31 cellular contexts compared by ENCODE assay signal in the genomic region with DNA sequence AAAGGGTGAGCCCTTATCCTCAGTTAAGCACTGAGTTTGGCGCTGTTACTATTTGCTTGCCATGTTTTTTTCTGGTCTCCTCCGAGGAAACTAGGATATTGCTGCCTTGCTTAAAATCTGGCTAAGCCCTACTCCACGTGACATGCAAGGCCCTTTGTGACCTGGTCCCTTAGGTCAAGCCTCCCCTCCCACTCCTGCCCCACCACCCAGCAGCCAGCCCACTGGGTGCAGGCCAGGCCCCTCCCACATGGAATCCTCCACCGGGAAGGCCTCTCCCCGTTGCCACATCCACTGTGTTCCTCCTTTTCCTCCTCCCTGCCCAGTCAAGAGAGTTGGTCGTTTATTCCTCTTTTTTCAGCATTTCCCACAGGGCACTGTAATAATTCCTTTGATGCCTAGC. TPM values are rescaled to one million over a fixed set of nuclear protein-coding genes. Genes with fewer than 3 reads are reported as not detected.
DNase-seq lines count a peak whose midpoint lies in the region; ATAC-seq and TF ChIP-seq lines count a peak whose summit lies in the region.
"Had no signal": no experiment of that assay in that cellular context is flagged by ENCODE, and none has a peak within 500 bp of the region (broad histone marks: within the 10 kb centered on the region; RNA-seq: fewer than 3 reads in every experiment).

No MANE protein-coding gene starts in this region.

- H3K4me1 ChIP-seq in adrenal gland (replicated peaks in 1 of 2): peaks cover 0 to 4% of the 10 kb centered on the region in 2 donors
- H3K4me1 ChIP-seq in right atrium auricular region: no peaks in the 10 kb centered on the region
- no peaks in the 10 kb centered on the region for H3K4me1 ChIP-seq in CD8-positive, alpha-beta T cell (ENCODE audit: insufficient read depth, low read length)
- H3K4me1 ChIP-seq: parathyroid adenoma, SJSA1 had no signal

- TF ChIP-seq CTCF in adrenal gland (IDR thresholded peaks at IDR 0.05): no peak
- no peak for TF ChIP-seq CTCF in right atrium auricular region (IDR thresholded peaks at IDR 0.05)
- no peak for TF ChIP-seq CTCF in progenitor cell of endocrine pancreas (IDR thresholded peaks at IDR 0.05; ENCODE audit: unreplicated experiment)
- no peak for TF ChIP-seq CTCF in CD8-positive, alpha-beta T cell (IDR thresholded peaks at IDR 0.05)

- no peaks in the 10 kb centered on the region for H3K27me3 Mint-ChIP-seq in progenitor cell of endocrine pancreas
- H3K27me3 Mint-ChIP-seq in activated T-helper 1 cell treated with anti-CD3 and anti-CD28 coated beads, Interleukin-12 subunit alpha, Interleukin-12 subunit beta, Interleukin-2, Interleukin-4 antibody, amounts not matched to agents 30 ng/mL and 10 ng/mL and 1 ng/mL, durations not matched to agents 14 hours and 24 hours and 36 hours (ENCODE audit: insufficient read depth): no peaks in the 10 kb centered on the region
- H3K27me3 Mint-ChIP-seq in CD8-positive, alpha-beta T cell (ENCODE audit: low read depth): no peaks in the 10 kb centered on the region
- H3K27me3 Mint-ChIP-seq: T-cell, type B pancreatic cell had no signal

- peak; percentile 30 for DNase-seq in D341Med (ENCODE audit: low spot score)
- peak in 5 of 7 donors; percentile 54 to 80 (median 59) for DNase-seq in adrenal gland
- peak; percentile 70 for DNase-seq in right atrium auricular region (ENCODE audit: low spot score)
- DNase-seq in progenitor cell of endocrine pancreas (ENCODE audit: low spot score, unreplicated experiment): no peak
- no peak for DNase-seq in amniotic stem cell (lab: John Stamatoyannopoulos, UW)
- no peak for DNase-seq in activated T-helper 1 cell treated with anti-CD3 and anti-CD28 coated beads, Interleukin-12 subunit alpha, Interleukin-12 subunit beta, Interleukin-2, Interleukin-4 antibody, amounts not matched to agents 30 ng/mL and 10 ng/mL and 1 ng/mL, durations not matched to agents 14 hours and 24 hours and 36 hours (ENCODE audit: low spot score)
- DNase-seq in CD8-positive, alpha-beta T cell: no peak
- DNase-seq in activated gamma-delta T cell (lab: John Stamatoyannopoulos, UW): no peak
- DNase-seq: activated CD4-positive, CD25-positive, alpha-beta regulatory T cell treated with anti-CD3 and anti-CD28 coated beads, Interleukin-2, amount 50 U/mL, for 72 hours; activated CD8-positive, alpha-beta T cell treated with anti-CD3 and anti-CD28 coated beads, Interleukin-2, amount 10 ng/mL, durations not matched to agents 7 days and 5 days; activated naive CD4-positive, alpha-beta T cell treated with anti-CD3 and anti-CD28 coated beads for 36 hours; anterior cingulate cortex; caudate nucleus; COR-L47; dermis blood vessel endothelial cell; DMS79 treated with DMSO at 0.1 percent for 48 hours; HCEC 1CT; Karpas-422; MV-4-11; natural killer cell; NCI-H146; NCI-H2171; NCI-H524; NK-92 treated with Interleukin-12 subunit alpha and Interleukin-12 subunit beta, amount 100 ng/mL, for 24 hours; T-cell had no signal

- H3K27me3 ChIP-seq in adrenal gland: no peaks in the 10 kb centered on the region
- H3K27me3 ChIP-seq in right atrium auricular region: no peaks in the 10 kb centered on the region
- H3K27me3 ChIP-seq in CD8-positive, alpha-beta T cell (ENCODE audit: insufficient read depth, low read length): no peaks in the 10 kb centered on the region
- H3K27me3 ChIP-seq: SJSA1 had no signal

- H3K36me3 Mint-ChIP-seq in progenitor cell of endocrine pancreas (ENCODE audit: insufficient read depth): peaks cover 29% of the 10 kb centered on the region
- peaks cover 45% of the 10 kb centered on the region for H3K36me3 Mint-ChIP-seq in activated T-helper 1 cell treated with anti-CD3 and anti-CD28 coated beads, Interleukin-12 subunit alpha, Interleukin-12 subunit beta, Interleukin-2, Interleukin-4 antibody, amounts not matched to agents 30 ng/mL and 10 ng/mL and 1 ng/mL, durations not matched to agents 14 hours and 24 hours and 36 hours (ENCODE audit: low read depth)
- H3K36me3 Mint-ChIP-seq in CD8-positive, alpha-beta T cell: peaks cover 66% of the 10 kb centered on the region

- no peaks in the 10 kb centered on the region for H3K9me3 Mint-ChIP-seq in progenitor cell of endocrine pancreas (ENCODE audit: low read depth)
- no peaks in the 10 kb centered on the region for H3K9me3 Mint-ChIP-seq in activated T-helper 1 cell treated with anti-CD3 and anti-CD28 coated beads, Interleukin-12 subunit alpha, Interleukin-12 subunit beta, Interleukin-2, Interleukin-4 antibody, amounts not matched to agents 30 ng/mL and 10 ng/mL and 1 ng/mL, durations not matched to agents 14 hours and 24 hours and 36 hours
- no peaks in the 10 kb centered on the region for H3K9me3 Mint-ChIP-seq in CD8-positive, alpha-beta T cell
- H3K9me3 Mint-ChIP-seq: activated naive CD4-positive, alpha-beta T cell treated with anti-CD3 and anti-CD28 coated beads for 36 hours; natural killer cell; T-cell; type B pancreatic cell had no signal

- CTCF ChIA-PET in CD8-positive, alpha-beta T cell (lab: Charles Lee): interaction anchor here (1.4 to 2.1 kb wide), 3 partner anchors 16 to 116 kb away, joined by 3 to 7 read pairs (median 3); no protein-coding TSS in a partner anchor

- ATAC-seq in CD8-positive, alpha-beta T cell: no peak
- ATAC-seq: activated CD8-positive, alpha-beta T cell treated with anti-CD3 and anti-CD28 coated beads, Interleukin-2, amount 10 ng/mL, durations not matched to agents 7 days and 5 days; natural killer cell; Panc1; T-cell had no signal

- no peaks in the 10 kb centered on the region for H3K4me1 Mint-ChIP-seq in progenitor cell of endocrine pancreas (ENCODE audit: low read depth)
- H3K4me1 Mint-ChIP-seq in activated T-helper 1 cell treated with anti-CD3 and anti-CD28 coated beads, Interleukin-12 subunit alpha, Interleukin-12 subunit beta, Interleukin-2, Interleukin-4 antibody, amounts not matched to agents 30 ng/mL and 10 ng/mL and 1 ng/mL, durations not matched to agents 14 hours and 24 hours and 36 hours (ENCODE audit: low read depth): peaks cover 6% of the 10 kb centered on the region
- no peaks in the 10 kb centered on the region for H3K4me1 Mint-ChIP-seq in CD8-positive, alpha-beta T cell (ENCODE audit: low read depth)

- WGBS in adrenal gland, 4 donors: 33 to 46% (median 36%) methylated on average over 6 of the region's 6 CpGs

- H3K27ac ChIP-seq in adrenal gland: peak overlapping the region in 2 of 5 donors; percentile 46 to 57
- no peak overlapping the region for H3K27ac ChIP-seq in right atrium auricular region
- H3K27ac ChIP-seq in CD8-positive, alpha-beta T cell (ENCODE audit: low read depth, low read length): no peak overlapping the region
- H3K27ac ChIP-seq: parathyroid adenoma, SJSA1 had no signal

- TF ChIP-seq POLR2A in adrenal gland (IDR thresholded peaks at IDR 0.05): no peak

- H3K9me3 ChIP-seq in adrenal gland (replicated peaks in 1 of 3) (no peaks in the 10 kb centered on the region), right atrium auricular region (no peaks in the 10 kb centered on the region)
- no peaks in the 10 kb centered on the region for H3K9me3 ChIP-seq in CD8-positive, alpha-beta T cell (ENCODE audit: low read length)
- H3K9me3 ChIP-seq: SJSA1 had no signal

- no peak overlapping the region for H3K4me3 ChIP-seq in adrenal gland
- no peak overlapping the region for H3K4me3 ChIP-seq in right atrium auricular region
- H3K4me3 ChIP-seq in CD8-positive, alpha-beta T cell (ENCODE audit: low read depth, low read length): no peak overlapping the region
- H3K4me3 ChIP-seq: SJSA1 had no signal

- H3K27ac Mint-ChIP-seq in progenitor cell of endocrine pancreas: peak overlapping the region; percentile 79
- no peak overlapping the region for H3K27ac Mint-ChIP-seq in activated T-helper 1 cell treated with anti-CD3 and anti-CD28 coated beads, Interleukin-12 subunit alpha, Interleukin-12 subunit beta, Interleukin-2, Interleukin-4 antibody, amounts not matched to agents 30 ng/mL and 10 ng/mL and 1 ng/mL, durations not matched to agents 14 hours and 24 hours and 36 hours
- no peak overlapping the region for H3K27ac Mint-ChIP-seq in CD8-positive, alpha-beta T cell
- H3K27ac Mint-ChIP-seq: activated CD8-positive, alpha-beta T cell treated with anti-CD3 and anti-CD28 coated beads, Interleukin-2, amount 10 ng/mL, durations not matched to agents 7 days and 5 days; activated naive CD4-positive, alpha-beta T cell treated with anti-CD3 and anti-CD28 coated beads for 36 hours; T-cell; type B pancreatic cell had no signal

- H3K36me3 ChIP-seq in adrenal gland (replicated peaks in 1 of 2) (peaks cover 0 to 68% of the 10 kb centered on the region in 2 donors), right atrium auricular region (peaks cover 59% of the 10 kb centered on the region)
- H3K36me3 ChIP-seq in CD8-positive, alpha-beta T cell (ENCODE audit: insufficient read depth, low read length): peaks cover 52% of the 10 kb centered on the region

- POLR2A ChIA-PET in CD8-positive, alpha-beta T cell (lab: Charles Lee): no interaction called here

- no peak overlapping the region for H3K4me3 Mint-ChIP-seq in progenitor cell of endocrine pancreas (ENCODE audit: low read depth)
- no peak overlapping the region for H3K4me3 Mint-ChIP-seq in activated T-helper 1 cell treated with anti-CD3 and anti-CD28 coated beads, Interleukin-12 subunit alpha, Interleukin-12 subunit beta, Interleukin-2, Interleukin-4 antibody, amounts not matched to agents 30 ng/mL and 10 ng/mL and 1 ng/mL, durations not matched to agents 14 hours and 24 hours and 36 hours
- no peak overlapping the region for H3K4me3 Mint-ChIP-seq in CD8-positive, alpha-beta T cell
- H3K4me3 Mint-ChIP-seq: activated CD8-positive, alpha-beta T cell treated with anti-CD3 and anti-CD28 coated beads, Interleukin-2, amount 10 ng/mL, durations not matched to agents 7 days and 5 days; activated naive CD4-positive, alpha-beta T cell treated with anti-CD3 and anti-CD28 coated beads for 36 hours; natural killer cell; T-cell; type B pancreatic cell had no signal

- intact Hi-C loops in adrenal gland (cut with DNase I): no loop called here
- intact Hi-C loops in activated T-helper 1 cell treated with anti-CD3 and anti-CD28 coated beads, Interleukin-12 subunit alpha, Interleukin-12 subunit beta, Interleukin-2, Interleukin-4 antibody, amounts not matched to agents 30 ng/mL and 10 ng/mL and 1 ng/mL, durations not matched to agents 14 hours and 24 hours and 36 hours (cut with micrococcal nuclease): no loop called here
- intact Hi-C loops in CD8-positive, alpha-beta T cell (cut with DNase I, micrococcal nuclease): no loop called here

RNA-seq across cellular contexts. Expression of gene PSMD3, which starts 16.2 kb away (rescaled TPM):
- total RNA-seq in adrenal gland: 100 to 1,000 TPM in 3 of 8 donors, 10 to 100 TPM in 5; 78.8 to 123 (median 97.3) TPM
- 100 to 1,000 TPM in 1 of 3 donors, 10 to 100 TPM in 2; 42.8 to 109 (median 54.5) TPM for polyA plus RNA-seq in adrenal gland
- 10 to 100 TPM; 76.3 to 88.8 TPM for total RNA-seq in right atrium auricular region
- total RNA-seq in progenitor cell of endocrine pancreas: 117 and 119 TPM in 2 replicates
- total RNA-seq in activated T-helper 1 cell treated with anti-CD3 and anti-CD28 coated beads, Interleukin-12 subunit alpha, Interleukin-12 subunit beta, Interleukin-2, Interleukin-4 antibody, amounts not matched to agents 30 ng/mL and 10 ng/mL and 1 ng/mL, durations not matched to agents 14 hours and 24 hours and 36 hours: 191 and 201 TPM in 2 replicates
- 10 to 100 TPM; 66.9 to 68.8 TPM for total RNA-seq in CD8-positive, alpha-beta T cell

RNA-seq across cellular contexts. Expression of gene CSF3, which starts 18.5 kb away (rescaled TPM):
- total RNA-seq in adrenal gland (under 1 TPM in 4 of 8 donors, not detected in 4; 0.32 to 0.74 (median 0.44) TPM), right atrium auricular region (1 to 10 TPM in 1 of 2 donors, not detected in 1; 1.3 TPM), progenitor cell of endocrine pancreas (not detected in 2 replicates)
- 1 to 10 TPM in 1 of 3 donors, under 1 TPM in 2; 0.24 to 6.1 (median 0.80) TPM for polyA plus RNA-seq in adrenal gland
- not detected in 2 replicates for total RNA-seq in activated T-helper 1 cell treated with anti-CD3 and anti-CD28 coated beads, Interleukin-12 subunit alpha, Interleukin-12 subunit beta, Interleukin-2, Interleukin-4 antibody, amounts not matched to agents 30 ng/mL and 10 ng/mL and 1 ng/mL, durations not matched to agents 14 hours and 24 hours and 36 hours
- not detected for total RNA-seq in CD8-positive, alpha-beta T cell
- total RNA-seq: A673; activated CD8-positive, alpha-beta T cell treated with anti-CD3 and anti-CD28 coated beads, Interleukin-2, amount 10 ng/mL, durations not matched to agents 7 days and 5 days; activated naive CD4-positive, alpha-beta T cell treated with anti-CD3 and anti-CD28 coated beads for 36 hours; natural killer cell; SJSA1; T-cell had no signal
- polyA plus RNA-seq: BJ had no signal

RNA-seq across cellular contexts. Expression of gene GSDMA, which starts 34.0 kb away (rescaled TPM):
- 1 to 10 TPM in 4 of 8 donors, under 1 TPM in 1, not detected in 3; 0.14 to 2.2 (median 1.4) TPM for total RNA-seq in adrenal gland
- polyA plus RNA-seq in adrenal gland: under 1 TPM in 2 of 3 donors, not detected in 1; 0.20 to 0.53 TPM
- total RNA-seq in right atrium auricular region: under 1 TPM in 1 of 2 donors, not detected in 1; 0.75 TPM
- not detected in 2 replicates for total RNA-seq in progenitor cell of endocrine pancreas
- 0.42 and 0.73 TPM in 2 replicates for total RNA-seq in activated T-helper 1 cell treated with anti-CD3 and anti-CD28 coated beads, Interleukin-12 subunit alpha, Interleukin-12 subunit beta, Interleukin-2, Interleukin-4 antibody, amounts not matched to agents 30 ng/mL and 10 ng/mL and 1 ng/mL, durations not matched to agents 14 hours and 24 hours and 36 hours
- total RNA-seq in CD8-positive, alpha-beta T cell: under 1 TPM; 0.41 to 0.78 TPM
- total RNA-seq: A673, dermis blood vessel endothelial cell, SJSA1 had no signal
- polyA plus RNA-seq: BJ had no signal

RNA-seq across cellular contexts. Expression of gene MED24, which starts 57.4 kb away (rescaled TPM):
- 100 to 1,000 TPM in 1 of 8 donors, 10 to 100 TPM in 7; 57.1 to 127 (median 78.1) TPM for total RNA-seq in adrenal gland
- 100 to 1,000 TPM in 1 of 3 donors, 10 to 100 TPM in 2; 50.3 to 103 (median 92.9) TPM for polyA plus RNA-seq in adrenal gland
- total RNA-seq in right atrium auricular region: 10 to 100 TPM; 44.2 to 44.7 TPM
- 143 and 161 TPM in 2 replicates for total RNA-seq in progenitor cell of endocrine pancreas
- total RNA-seq in activated T-helper 1 cell treated with anti-CD3 and anti-CD28 coated beads, Interleukin-12 subunit alpha, Interleukin-12 subunit beta, Interleukin-2, Interleukin-4 antibody, amounts not matched to agents 30 ng/mL and 10 ng/mL and 1 ng/mL, durations not matched to agents 14 hours and 24 hours and 36 hours: 113 and 120 TPM in 2 replicates
- 100 to 1,000 TPM; 103 to 104 TPM for total RNA-seq in CD8-positive, alpha-beta T cell

Comparison
In these comparisons a context has a peak if more than half of its experiments do, and no peak if none do; other contexts are left out.
1. DNase-seq: peak in D341Med (single experiment), adrenal gland (5 of 7) and right atrium auricular region (single experiment); none in progenitor cell of endocrine pancreas (single experiment), amniotic stem cell (single experiment), activated T-helper 1 cell treated with anti-CD3 and anti-CD28 coated beads, Interleukin-12 subunit alpha, Interleukin-12 subunit beta, Interleukin-2, Interleukin-4 antibody, amounts not matched to agents 30 ng/mL and 10 ng/mL and 1 ng/mL, durations not matched to agents 14 hours and 24 hours and 36 hours (single experiment), CD8-positive, alpha-beta T cell (0 of 7) and activated gamma-delta T cell (single experiment).